ENCODE assay signal across 23 cellular contexts in the genomic region with DNA sequence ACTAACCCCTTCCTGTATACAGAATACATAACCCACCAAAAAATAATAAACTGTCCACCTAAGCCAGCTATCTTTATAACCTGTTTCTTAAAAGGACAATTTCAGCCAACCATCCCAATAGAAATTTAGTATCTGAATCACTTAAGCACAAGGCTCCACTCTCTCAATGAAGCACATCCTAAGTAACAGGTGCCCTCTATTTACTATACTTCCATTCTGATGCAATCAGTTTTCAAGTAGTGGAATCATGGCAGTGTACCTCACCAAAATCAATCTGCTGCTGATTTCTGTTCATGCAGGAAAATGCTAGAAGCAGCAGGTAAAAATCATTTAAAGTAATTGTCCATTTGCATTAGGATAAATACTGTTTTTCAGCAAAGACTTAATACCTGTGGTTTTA.
"Had no signal": no experiment of that assay in that cellular context is flagged by ENCODE, and none has a peak within 500 bp of the region (broad histone marks: within the 10 kb centered on the region; RNA-seq: fewer than 3 reads in every experiment).

No MANE protein-coding gene starts in this region.

- DNase-seq: activated CD4-positive, alpha-beta T cell treated with anti-CD3 and anti-CD28 coated beads, Interleukin-2, amount 50 U/mL, for 4 hours; activated gamma-delta T cell treated with Interleukin-2 at 50 U/mL for 16 hours; activated naive CD8-positive, alpha-beta T cell treated with anti-CD3 and anti-CD28 coated beads, Interleukin-2, amount 10 ng/mL, durations not matched to agents 7 days and 5 days; activated T-cell treated with anti-CD3 and anti-CD28 coated beads, Interleukin-2, amount 50 U/mL, for 48 hours; amygdala; cerebellar nuclear complex; endodermal cell; heart left ventricle; islet precursor cell; left cardiac atrium; midbrain; natural killer cell; ovary; psoas muscle; SJCRH30; stimulated activated CD4-positive, alpha-beta T cell treated with anti-CD3 and anti-CD28 coated beads, Interleukin-4, amount 100 ng/mL, for 24 hours; stomach had no signal

- H3K27me3 Mint-ChIP-seq: activated naive CD8-positive, alpha-beta T cell treated with anti-CD3 and anti-CD28 coated beads, Interleukin-2, amount 10 ng/mL, durations not matched to agents 7 days and 5 days had no signal

- H3K4me3 ChIP-seq: coronary artery, gastroesophageal sphincter, heart left ventricle, ovary, psoas muscle, right atrium auricular region, SJCRH30, stomach, suprapubic skin, tibial nerve had no signal

- H3K9me3 Mint-ChIP-seq: activated naive CD8-positive, alpha-beta T cell treated with anti-CD3 and anti-CD28 coated beads, Interleukin-2, amount 10 ng/mL, durations not matched to agents 7 days and 5 days; endodermal cell; natural killer cell had no signal

- H3K27ac ChIP-seq: coronary artery, gastroesophageal sphincter, heart left ventricle, ovary, psoas muscle, right atrium auricular region, SJCRH30, stomach, suprapubic skin, tibial nerve had no signal

- H3K9me3 ChIP-seq: gastroesophageal sphincter, heart left ventricle, ovary, psoas muscle, right atrium auricular region, SJCRH30, stomach, suprapubic skin, tibial nerve had no signal

- H3K27ac Mint-ChIP-seq: activated naive CD8-positive, alpha-beta T cell treated with anti-CD3 and anti-CD28 coated beads, Interleukin-2, amount 10 ng/mL, durations not matched to agents 7 days and 5 days; endodermal cell; natural killer cell had no signal

- H3K36me3 ChIP-seq: ovary had no signal

- H3K4me3 Mint-ChIP-seq: activated naive CD8-positive, alpha-beta T cell treated with anti-CD3 and anti-CD28 coated beads, Interleukin-2, amount 10 ng/mL, durations not matched to agents 7 days and 5 days; endodermal cell; natural killer cell had no signal

- ATAC-seq: activated CD4-positive, CD25-positive, alpha-beta regulatory T cell treated with anti-CD3 and anti-CD28 coated beads, Interleukin-2, amount 50 U/mL, for 24 hours; gastroesophageal sphincter; heart left ventricle; left cardiac atrium; natural killer cell; psoas muscle had no signal

- H3K27me3 ChIP-seq: gastroesophageal sphincter, heart left ventricle, ovary, right atrium auricular region, SJCRH30, stomach, suprapubic skin, tibial nerve had no signal
